1 cellular context compared by ENCODE assay signal in the genomic region with DNA sequence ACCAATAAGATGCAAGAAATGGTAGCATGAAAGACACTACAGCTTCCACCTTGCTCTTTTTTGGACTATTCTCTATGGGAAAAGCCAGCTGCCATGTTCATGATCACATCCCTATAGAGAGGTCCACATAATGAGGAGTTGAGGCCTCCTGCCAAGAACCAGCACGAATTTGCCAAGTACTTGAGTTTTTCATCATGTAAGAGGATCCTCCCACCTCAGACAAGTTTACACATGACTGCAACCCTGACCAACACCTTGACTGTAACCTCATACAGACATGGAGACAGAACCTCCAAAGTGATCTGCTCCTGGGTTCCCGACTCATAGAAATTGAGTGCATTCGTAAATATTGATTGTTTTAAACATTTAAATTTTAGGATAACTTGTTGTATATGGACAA.
TF ChIP-seq lines count a peak whose summit lies in the region.

No MANE protein-coding gene starts in this region.

TF ChIP-seq in K562, 482 proteins besides CTCF, POLR2A, EP300 and RAD21 (continued from another document):
- TF ChIP-seq ZNF174 (CRISPR knock-in tag; IDR thresholded peaks at IDR 0.05), result no peak
- TF ChIP-seq SOX6 (IDR thresholded peaks at IDR 0.05), result no peak
- TF ChIP-seq CC2D1A (IDR thresholded peaks at IDR 0.05), result no peak
- no peak for TF ChIP-seq NELFE (IDR thresholded peaks at IDR 0.05; ENCODE audit: insufficient read depth, insufficient read length)
- no peak for TF ChIP-seq ZNF431 (CRISPR knock-in tag; IDR thresholded peaks at IDR 0.05)
- TF ChIP-seq MYC (IDR thresholded peaks at IDR 0.05; ENCODE audit: low read depth, low read length), result no peak
- no peak for TF ChIP-seq MYC (CRISPR knock-in tag; IDR thresholded peaks at IDR 0.05; ENCODE audit: borderline replicate concordance, low read depth)
- no peak for TF ChIP-seq BACH1 (tag; IDR thresholded peaks at IDR 0.05)
- TF ChIP-seq TEAD1 (CRISPR knock-in tag; IDR thresholded peaks at IDR 0.05), result no peak
- TF ChIP-seq SMARCE1 (IDR thresholded peaks at IDR 0.05), result no peak
- no peak for TF ChIP-seq ZNF121 (CRISPR knock-in tag; conservative IDR thresholded peaks at IDR 0.05)
- TF ChIP-seq, protein P1, sequence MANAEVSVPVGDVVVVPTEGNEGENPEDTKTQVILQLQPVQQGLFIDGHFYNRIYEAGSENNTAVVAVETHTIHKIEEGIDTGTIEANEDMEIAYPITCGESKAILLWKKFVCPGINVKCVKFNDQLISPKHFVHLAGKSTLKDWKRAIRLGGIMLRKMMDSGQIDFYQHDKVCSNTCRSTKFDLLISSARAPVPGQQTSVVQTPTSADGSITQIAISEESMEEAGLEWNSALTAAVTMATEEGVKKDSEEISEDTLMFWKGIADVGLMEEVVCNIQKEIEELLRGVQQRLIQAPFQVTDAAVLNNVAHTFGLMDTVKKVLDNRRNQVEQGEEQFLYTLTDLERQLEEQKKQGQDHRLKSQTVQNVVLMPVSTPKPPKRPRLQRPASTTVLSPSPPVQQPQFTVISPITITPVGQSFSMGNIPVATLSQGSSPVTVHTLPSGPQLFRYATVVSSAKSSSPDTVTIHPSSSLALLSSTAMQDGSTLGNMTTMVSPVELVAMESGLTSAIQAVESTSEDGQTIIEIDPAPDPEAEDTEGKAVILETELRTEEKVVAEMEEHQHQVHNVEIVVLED (CRISPR knock-in tag; IDR thresholded peaks at IDR 0.05), result no peak
- TF ChIP-seq, protein P2, sequence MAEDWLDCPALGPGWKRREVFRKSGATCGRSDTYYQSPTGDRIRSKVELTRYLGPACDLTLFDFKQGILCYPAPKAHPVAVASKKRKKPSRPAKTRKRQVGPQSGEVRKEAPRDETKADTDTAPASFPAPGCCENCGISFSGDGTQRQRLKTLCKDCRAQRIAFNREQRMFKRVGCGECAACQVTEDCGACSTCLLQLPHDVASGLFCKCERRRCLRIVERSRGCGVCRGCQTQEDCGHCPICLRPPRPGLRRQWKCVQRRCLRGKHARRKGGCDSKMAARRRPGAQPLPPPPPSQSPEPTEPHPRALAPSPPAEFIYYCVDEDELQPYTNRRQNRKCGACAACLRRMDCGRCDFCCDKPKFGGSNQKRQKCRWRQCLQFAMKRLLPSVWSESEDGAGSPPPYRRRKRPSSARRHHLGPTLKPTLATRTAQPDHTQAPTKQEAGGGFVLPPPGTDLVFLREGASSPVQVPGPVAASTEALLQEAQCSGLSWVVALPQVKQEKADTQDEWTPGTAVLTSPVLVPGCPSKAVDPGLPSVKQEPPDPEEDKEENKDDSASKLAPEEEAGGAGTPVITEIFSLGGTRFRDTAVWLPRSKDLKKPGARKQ (CRISPR knock-in tag; IDR thresholded peaks at IDR 0.05), result no peak
- TF ChIP-seq TOE1 (IDR thresholded peaks at IDR 0.05; ENCODE audit: borderline replicate concordance), result no peak
- no peak for TF ChIP-seq TOE1 (CRISPR knock-in tag; IDR thresholded peaks at IDR 0.05; ENCODE audit: borderline replicate concordance, low read depth)
- no peak for TF ChIP-seq NCOA6 (IDR thresholded peaks at IDR 0.05)
- no peak for TF ChIP-seq PPARD (CRISPR knock-in tag; IDR thresholded peaks at IDR 0.05)
- no peak for TF ChIP-seq ELF2 (CRISPR knock-in tag; IDR thresholded peaks at IDR 0.05)
- TF ChIP-seq PHB (CRISPR knock-in tag; IDR thresholded peaks at IDR 0.05), result no peak
TF ChIP-seq in K562: peak in this region for 0.
